20 cellular contexts compared by ENCODE assay signal in the genomic region with DNA sequence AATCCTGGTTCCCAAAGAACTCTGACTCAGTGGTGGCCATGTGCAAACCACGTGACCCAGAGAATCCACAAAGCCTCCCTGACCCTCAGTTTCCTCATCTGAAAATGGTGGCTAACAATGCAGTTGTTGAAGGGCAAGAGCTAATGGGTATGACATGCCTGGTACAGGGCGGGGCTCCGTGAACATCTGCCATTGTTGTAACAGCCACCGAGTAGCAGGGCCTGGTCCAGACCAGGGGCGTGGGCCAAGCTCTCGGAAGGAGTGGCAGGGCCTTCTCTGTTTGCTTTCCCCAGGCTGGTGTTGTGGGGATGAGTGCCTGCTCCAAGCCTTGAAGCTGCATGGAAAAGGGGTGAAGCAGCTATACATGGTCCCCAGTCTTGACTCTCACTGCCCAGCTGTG. TPM values are rescaled to one million over a fixed set of nuclear protein-coding genes. Genes with fewer than 3 reads are reported as not detected.
DNase-seq lines count a peak whose midpoint lies in the region; ATAC-seq lines count a peak whose summit lies in the region.
"Had no signal": no experiment of that assay in that cellular context is flagged by ENCODE, and none has a peak within 500 bp of the region (broad histone marks: within the 10 kb centered on the region; RNA-seq: fewer than 3 reads in every experiment).

No MANE protein-coding gene starts in this region.

- H3K36me3 Mint-ChIP-seq in CD4-positive, alpha-beta memory T cell = peaks cover 0 to 30% of the 10 kb centered on the region in 2 donors
- no peaks in the 10 kb centered on the region for H3K36me3 Mint-ChIP-seq in immature natural killer cell

- H3K4me2 ChIP-seq in BLaER1 = peak overlapping the region; percentile 41; the same call in 1 of the 2 replicates

- H3K27ac Mint-ChIP-seq in CD4-positive, alpha-beta memory T cell = peak overlapping the region in 6 of 7 donors; percentile 4 to 87 (median 66)
- peak overlapping the region; percentile 64 to 95 (median 78) for H3K27ac Mint-ChIP-seq in immature natural killer cell

- CTCF ChIA-PET in CD4-positive, alpha-beta memory T cell (lab: Charles Lee; ENCODE audit: partially characterized antibody) = interaction anchor here (0.8 to 5.3 kb wide), 6 partner anchors 11 to 56 kb away, joined by 3 to 43 read pairs (median 6); a partner anchor contains a TSS

- H3K27me3 Mint-ChIP-seq in CD4-positive, alpha-beta memory T cell = no peaks in the 10 kb centered on the region
- peaks cover 0 to 6% (median 2%) of the 10 kb centered on the region in 3 donors for H3K27me3 Mint-ChIP-seq in immature natural killer cell (ENCODE audit: low read depth in 3 of 3)

- DNase-seq in CD4-positive, alpha-beta memory T cell = no peak
- DNase-seq in SW480 (ENCODE audit: low spot score) = peak; percentile 44
- DNase-seq in immature natural killer cell = no peak
- DNase-seq in caudate nucleus (lab: John Stamatoyannopoulos, UW) = no peak
- DNase-seq: activated gamma-delta T cell treated with Interleukin-2 at 50 U/mL for 16 hours; dermis blood vessel endothelial cell; DMS 273 treated with DMSO at 0.1 percent for 48 hours; esophagus squamous epithelium; heart left ventricle; MG63; NCI-H1694 treated with DMSO at 0.1 percent for 48 hours; NCI-H524; occipital lobe; sigmoid colon; stimulated activated CD4-positive, alpha-beta T cell treated with anti-CD3 and anti-CD28 coated beads, Interleukin-2, amount 100 ng/mL, for 48 hours; testis had no signal

- peaks cover 67% of the 10 kb centered on the region for H3K4me1 ChIP-seq in BLaER1
- H3K4me1 ChIP-seq in CD4-positive, alpha-beta memory T cell (ENCODE audit: insufficient read depth, low read length) = peaks cover 93% of the 10 kb centered on the region
- H3K4me1 ChIP-seq: sigmoid colon, testis had no signal

- no peaks in the 10 kb centered on the region for H3K9me3 ChIP-seq in BLaER1
- no peaks in the 10 kb centered on the region for H3K9me3 ChIP-seq in CD4-positive, alpha-beta memory T cell (ENCODE audit: control insufficient read depth in 1 of 2, low read length in 2 of 2)
- H3K9me3 ChIP-seq: esophagus squamous epithelium, heart left ventricle, MG63, sigmoid colon, testis had no signal

- H3K4me1 Mint-ChIP-seq in CD4-positive, alpha-beta memory T cell = peaks cover 67 to 96% (median 83%) of the 10 kb centered on the region in 4 donors
- peaks cover 89 to 99% of the 10 kb centered on the region in 2 donors for H3K4me1 Mint-ChIP-seq in immature natural killer cell

- H4K20me1 ChIP-seq in BLaER1 = peaks cover 100% of the 10 kb centered on the region

- intact Hi-C loops in CD4-positive, alpha-beta memory T cell (cut with micrococcal nuclease) = no loop called here

- POLR2A ChIA-PET in CD4-positive, alpha-beta memory T cell (lab: Charles Lee; ENCODE audit: partially characterized antibody) = interaction anchor here (1.5 to 3.9 kb wide), 4 partner anchors 12 to 24 kb away, joined by 3 to 43 read pairs (median 6); a partner anchor contains a TSS

- ATAC-seq in HG02870 (IDR thresholded peaks at IDR 0.05; ENCODE audit: unreplicated experiment) = no peak
- no peak for ATAC-seq in HG03159 (IDR thresholded peaks at IDR 0.05; ENCODE audit: unreplicated experiment)
- ATAC-seq: heart left ventricle had no signal

- H3K36me3 ChIP-seq in BLaER1 = peaks cover 37% of the 10 kb centered on the region; the same call in 1 of the 2 replicates
- H3K36me3 ChIP-seq in CD4-positive, alpha-beta memory T cell (ENCODE audit: insufficient read depth, low read length) = peaks cover 5% of the 10 kb centered on the region
- H3K36me3 ChIP-seq: heart left ventricle, MG63, sigmoid colon had no signal

- H3K4me3 ChIP-seq in BLaER1 = no peak overlapping the region
- no peak overlapping the region for H3K4me3 ChIP-seq in CD4-positive, alpha-beta memory T cell (ENCODE audit: low read length in 2 of 2)
- H3K4me3 ChIP-seq: esophagus squamous epithelium, heart left ventricle, MG63, sigmoid colon, SK-N-MC, testis had no signal

- H3K27ac ChIP-seq in BLaER1 (no peak overlapping the region), caudate nucleus (ENCODE audit: low read depth, low read length) (no peak overlapping the region)
- H3K27ac ChIP-seq in CD4-positive, alpha-beta memory T cell (ENCODE audit: low read depth, low read length) = no peak overlapping the region
- H3K27ac ChIP-seq: sigmoid colon, SK-N-MC, testis had no signal

- H3K9ac ChIP-seq in BLaER1 = no peak overlapping the region

- peak overlapping the region in 4 of 8 donors; percentile 27 to 72 (median 48) for H3K4me3 Mint-ChIP-seq in CD4-positive, alpha-beta memory T cell
- peak overlapping the region; percentile 21 to 59 (median 52) for H3K4me3 Mint-ChIP-seq in immature natural killer cell

- H3K27me3 ChIP-seq in BLaER1 = no peaks in the 10 kb centered on the region
- H3K27me3 ChIP-seq in CD4-positive, alpha-beta memory T cell (ENCODE audit: insufficient read depth, low read length) = no peaks in the 10 kb centered on the region
- H3K27me3 ChIP-seq: esophagus squamous epithelium, heart left ventricle, MG63, sigmoid colon, testis had no signal

- no peaks in the 10 kb centered on the region for H3K9me3 Mint-ChIP-seq in CD4-positive, alpha-beta memory T cell
- no peaks in the 10 kb centered on the region for H3K9me3 Mint-ChIP-seq in immature natural killer cell

RNA-seq across cellular contexts. Expression of a gene that starts 13.4 kb away (rescaled TPM):
- total RNA-seq in CD4-positive, alpha-beta memory T cell = 10 to 100 TPM; 36.4 to 40.1 TPM
- 10 to 100 TPM; 71.2 to 93.2 TPM for polyA plus RNA-seq in CD4-positive, alpha-beta memory T cell
- polyA plus RNA-seq in immature natural killer cell = 10 to 100 TPM; 57.2 to 92.0 (median 91.2) TPM

RNA-seq across cellular contexts. Expression of a gene that starts 18.8 kb away (rescaled TPM):
- total RNA-seq in CD4-positive, alpha-beta memory T cell = 10 to 100 TPM; 14.7 to 15.2 TPM
- 100 to 1,000 TPM in 1 of 2 donors, 10 to 100 TPM in 1; 92.1 to 248 TPM for polyA plus RNA-seq in CD4-positive, alpha-beta memory T cell
- 10 to 100 TPM in 1 of 3 donors, 1 to 10 TPM in 2; 4.5 to 23.2 (median 7.3) TPM for polyA plus RNA-seq in immature natural killer cell

RNA-seq across cellular contexts. Expression of a gene that starts 44.3 kb away (rescaled TPM):
- total RNA-seq in CD4-positive, alpha-beta memory T cell = 1 to 10 TPM; 2.5 to 2.6 TPM
- polyA plus RNA-seq in CD4-positive, alpha-beta memory T cell = under 1 TPM; 0.04 to 0.18 TPM
- under 1 TPM in 2 of 3 donors, not detected in 1; 0.06 to 0.08 TPM for polyA plus RNA-seq in immature natural killer cell
- total RNA-seq: dermis blood vessel endothelial cell had no signal
